Comparison of ENCODE assay signal across 15 cellular contexts in the genomic region with DNA sequence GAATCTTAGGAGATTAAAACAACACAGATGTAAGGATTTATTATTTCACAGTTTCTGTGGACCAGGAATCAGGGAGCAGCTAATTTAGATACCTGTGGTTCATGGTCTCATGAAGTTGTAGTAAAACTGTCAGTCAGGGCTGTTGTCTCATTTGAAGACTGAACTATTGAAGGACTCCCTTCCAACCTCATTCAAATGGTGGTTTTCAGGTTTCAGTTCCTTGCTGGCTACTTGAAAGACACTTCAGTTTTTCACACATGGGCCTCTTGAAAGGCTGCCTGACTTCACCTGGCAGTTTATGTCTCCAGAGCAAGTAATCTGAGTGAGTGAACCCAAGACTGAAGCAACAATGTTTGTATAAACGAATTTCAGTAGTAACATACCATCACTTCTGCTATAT.
DNase-seq lines count a peak whose midpoint lies in the region; ATAC-seq, FAIRE-seq and TF ChIP-seq lines count a peak whose summit lies in the region.
"Had no signal": no experiment of that assay in that cellular context is flagged by ENCODE, and none has a peak within 500 bp of the region (broad histone marks: within the 10 kb centered on the region; RNA-seq: fewer than 3 reads in every experiment).

No MANE protein-coding gene starts in this region.

- no peaks in the 10 kb centered on the region for H3K4me1 ChIP-seq in A673 (ENCODE audit: insufficient read depth, low read length, poor library complexity, severe bottlenecking)

- H3K4me3 ChIP-seq in A673 (ENCODE audit: low read depth, low read length, poor library complexity, severe bottlenecking) (no peak overlapping the region), lower leg skin (ENCODE audit: low read depth, poor library complexity, severe bottlenecking) (no peak overlapping the region)
- H3K4me3 ChIP-seq: SK-N-MC, skin epidermis had no signal

- ATAC-seq in GM19452 (IDR thresholded peaks at IDR 0.05; ENCODE audit: unreplicated experiment): peak; percentile 73
- ATAC-seq in HG02798 (IDR thresholded peaks at IDR 0.05; ENCODE audit: poor library complexity, unreplicated experiment): peak; percentile 93
- peak; percentile 73 for ATAC-seq in HG03521 (IDR thresholded peaks at IDR 0.05; ENCODE audit: unreplicated experiment)

- H3K27me3 ChIP-seq in A673 (replicated peaks; ENCODE audit: insufficient read depth, low read depth, low read length, poor library complexity): no peaks in the 10 kb centered on the region

- H3K9me3 ChIP-seq in A673 (ENCODE audit: low read depth, low read length, poor library complexity, severe bottlenecking): no peaks in the 10 kb centered on the region

- DNase-seq in GM12891 (ENCODE audit: insufficient read length, low spot score): no peak
- no peak for DNase-seq in A673 (ENCODE audit: low spot score)
- DNase-seq in cortex of kidney (lab: John Stamatoyannopoulos, UW): no peak
- no peak for DNase-seq in lower leg skin (ENCODE audit: low spot score in 2 of 2)
- DNase-seq in stimulated activated CD4-positive, alpha-beta T cell treated with anti-CD3 and anti-CD28 coated beads, Interleukin-4, amount 100 ng/mL, for 24 hours: no peak
- DNase-seq: activated CD4-positive, alpha-beta T cell treated with anti-CD3 and anti-CD28 coated beads for 1 hour; activated gamma-delta T cell treated with Interleukin-2 at 50 U/mL for 16 hours; GDM1; kidney glomerular epithelial cell; NCI-H524 had no signal

- H3K27ac ChIP-seq in A673 (ENCODE audit: low read depth, low read length, poor library complexity, severe bottlenecking): no peak overlapping the region
- H3K27ac ChIP-seq: SK-N-MC, skin epidermis had no signal

- no peaks in the 10 kb centered on the region for H3K36me3 ChIP-seq in A673 (ENCODE audit: insufficient read depth, low read length, poor library complexity, severe bottlenecking)

- BruUV-seq in A673 (replicated peaks; lab: Mats Ljungman, UMichigan): no TSS peak

- WGBS in lower leg skin, 2 donors: 59 to 69% methylated on average over 1 of the region's 1 CpG

- peak; percentile 31 for FAIRE-seq in GM12891 (lab: Jason Lieb, UNC)

- no peak for TF ChIP-seq POLR2A in GM12891 (IDR thresholded peaks at IDR 0.05; ENCODE audit: low read depth, low read length)
- no peak for TF ChIP-seq POLR2A in lower leg skin (IDR thresholded peaks at IDR 0.05)

- no peak for TF ChIP-seq CTCF in A673 (conservative IDR thresholded peaks at IDR 0.05; ENCODE audit: low read depth, low read length)
- TF ChIP-seq CTCF in lower leg skin (IDR thresholded peaks at IDR 0.05): no peak

- POLR2A ChIA-PET in A673 (lab: Charles Lee; ENCODE audit: low non-redundant PET): no interaction called here

- CTCF ChIA-PET in A673 (lab: Charles Lee): no interaction called here

- intact Hi-C loops in A673 (cut with micrococcal nuclease; ENCODE audit: unreplicated experiment): no loop called here
- intact Hi-C loops in lower leg skin (cut with DNase I; ENCODE audit: low total_unique reads): no loop called here

TF ChIP-seq in GM12891, 5 proteins besides CTCF, POLR2A, EP300 and RAD21:
- TF ChIP-seq SPI1 (IDR thresholded peaks at IDR 0.05; ENCODE audit: low read depth, low read length) (peak; percentile 97), POU2F2 (IDR thresholded peaks at IDR 0.05; ENCODE audit: low read depth, low read length) (no peak)
